In the genomic region with DNA sequence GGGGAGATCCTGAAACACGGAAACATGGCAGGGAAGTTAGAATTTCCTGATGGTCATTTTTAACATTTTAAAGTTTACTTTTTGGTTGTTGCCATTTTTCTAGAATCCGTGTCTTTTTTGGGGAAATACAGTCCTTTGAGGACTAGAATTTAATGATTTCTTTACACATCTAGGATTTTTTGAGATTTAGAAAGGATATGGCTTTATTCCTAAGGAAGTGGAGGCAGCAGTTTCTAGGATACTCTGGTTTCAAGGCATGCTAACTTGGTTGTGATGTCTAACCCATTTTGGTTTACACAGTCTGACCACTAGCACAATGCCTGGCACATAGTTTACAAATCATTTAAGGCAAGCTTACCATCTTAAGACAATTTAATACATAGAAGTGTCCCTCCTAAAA, we compare ENCODE assay signal across 8 cellular contexts. TPM values are rescaled to one million over a fixed set of nuclear protein-coding genes. Genes with fewer than 3 reads are reported as not detected.
DNase-seq lines count a peak whose midpoint lies in the region; ATAC-seq and TF ChIP-seq lines count a peak whose summit lies in the region.

No MANE protein-coding gene starts in this region.

- no peak for TF ChIP-seq CTCF in astrocyte of the cerebellum (IDR thresholded peaks at IDR 0.05; ENCODE audit: low read depth, low read length, missing control alignments)
- TF ChIP-seq CTCF in right lobe of liver (IDR thresholded peaks at IDR 0.05) = no peak
- no peak for TF ChIP-seq CTCF in tibial nerve (IDR thresholded peaks at IDR 0.05)

- no peak for ATAC-seq in right lobe of liver

- H3K36me3 Mint-ChIP-seq in activated naive CD4-positive, alpha-beta T cell treated with anti-CD3 and anti-CD28 coated beads, Interleukin-2, amount 50 U/mL, for 24 hours = no peaks in the 10 kb centered on the region

- H3K27me3 Mint-ChIP-seq in activated naive CD4-positive, alpha-beta T cell treated with anti-CD3 and anti-CD28 coated beads, Interleukin-2, amount 50 U/mL, for 24 hours = no peaks in the 10 kb centered on the region

- H3K9me3 Mint-ChIP-seq in activated naive CD4-positive, alpha-beta T cell treated with anti-CD3 and anti-CD28 coated beads, Interleukin-2, amount 50 U/mL, for 24 hours = no peaks in the 10 kb centered on the region

- WGBS in right lobe of liver (ENCODE audit: insufficient coverage, low coverage, low lambda C conversion rate, missing lambda C conversion rate) = 0% methylated on average over 2 of the region's 2 CpGs
- WGBS in tibial nerve, 2 donors = 2 to 11% methylated on average over 2 of the region's 2 CpGs

- TF ChIP-seq POLR2A in right lobe of liver (IDR thresholded peaks at IDR 0.05) (no peak), tibial nerve (IDR thresholded peaks at IDR 0.05) (no peak)

- H3K27ac Mint-ChIP-seq in activated naive CD4-positive, alpha-beta T cell treated with anti-CD3 and anti-CD28 coated beads, Interleukin-2, amount 50 U/mL, for 24 hours = peak overlapping the region; percentile 98

- H3K27ac ChIP-seq in right lobe of liver (peak overlapping the region in 1 of 3 donors; percentile 98), tibial nerve (peak overlapping the region; percentile 97 to 99 (median 98))

- H3K4me1 ChIP-seq in right lobe of liver (peaks cover 0 to 16% (median 4%) of the 10 kb centered on the region in 4 donors), tibial nerve (peaks cover 0 to 72% (median 34%) of the 10 kb centered on the region in 4 donors)

- no peak for DNase-seq in activated naive CD4-positive, alpha-beta T cell (lab: John Stamatoyannopoulos, UW)
- DNase-seq in astrocyte of the cerebellum (ENCODE audit: low read depth) (no peak), right lobe of liver (no peak), tibial nerve (ENCODE audit: low spot score in 2 of 2) (no peak), germinal center (ENCODE audit: low spot score) (no peak), GOT3 (lab: John Stamatoyannopoulos, UW) (no peak), NCI-H1694 (lab: John Stamatoyannopoulos, UW) (no peak)

- no peak for TF ChIP-seq EP300 in tibial nerve (IDR thresholded peaks at IDR 0.05)

- H3K27me3 ChIP-seq in right lobe of liver (no peaks in the 10 kb centered on the region), tibial nerve (no peaks in the 10 kb centered on the region)

- peak overlapping the region; percentile 89 for H3K4me3 ChIP-seq in astrocyte of the cerebellum (ENCODE audit: low read depth, low read length)
- peak overlapping the region; percentile 85 to 96 (median 91) for H3K4me3 ChIP-seq in right lobe of liver
- peak overlapping the region in 3 of 4 donors; percentile 84 to 100 (median 89) for H3K4me3 ChIP-seq in tibial nerve

- intact Hi-C loops in right lobe of liver (cut with DNase I) = no loop called here

- in situ Hi-C loops in astrocyte of the cerebellum (cut with HindIII; ENCODE audit: low sequenced_read_pairs) = no loop called here

- H3K4me3 Mint-ChIP-seq in activated naive CD4-positive, alpha-beta T cell treated with anti-CD3 and anti-CD28 coated beads, Interleukin-2, amount 50 U/mL, for 24 hours = peak overlapping the region; percentile 95

- peaks cover 70% of the 10 kb centered on the region for H3K4me1 Mint-ChIP-seq in activated naive CD4-positive, alpha-beta T cell treated with anti-CD3 and anti-CD28 coated beads, Interleukin-2, amount 50 U/mL, for 24 hours

- H3K36me3 ChIP-seq in right lobe of liver (no peaks in the 10 kb centered on the region), tibial nerve (no peaks in the 10 kb centered on the region)

- H3K9me3 ChIP-seq in right lobe of liver (no peaks in the 10 kb centered on the region), tibial nerve (no peaks in the 10 kb centered on the region)

RNA-seq across cellular contexts. Expression of a gene that starts 1.1 kb away (rescaled TPM):
- total RNA-seq in right lobe of liver = 1 to 10 TPM; 3.2 to 6.0 (median 4.5) TPM
- total RNA-seq in tibial nerve = 10 to 100 TPM in 2 of 4 donors, 1 to 10 TPM in 2; 5.7 to 13.8 (median 10.2) TPM

RNA-seq across cellular contexts. Expression of a gene that starts 59.5 kb away (rescaled TPM):
- 10 to 100 TPM; 13.1 to 23.4 (median 19.5) TPM for total RNA-seq in right lobe of liver
- 10 to 100 TPM; 18.4 to 31.8 (median 27.0) TPM for total RNA-seq in tibial nerve
